ENCODE assay signal across 28 cellular contexts in the genomic region with DNA sequence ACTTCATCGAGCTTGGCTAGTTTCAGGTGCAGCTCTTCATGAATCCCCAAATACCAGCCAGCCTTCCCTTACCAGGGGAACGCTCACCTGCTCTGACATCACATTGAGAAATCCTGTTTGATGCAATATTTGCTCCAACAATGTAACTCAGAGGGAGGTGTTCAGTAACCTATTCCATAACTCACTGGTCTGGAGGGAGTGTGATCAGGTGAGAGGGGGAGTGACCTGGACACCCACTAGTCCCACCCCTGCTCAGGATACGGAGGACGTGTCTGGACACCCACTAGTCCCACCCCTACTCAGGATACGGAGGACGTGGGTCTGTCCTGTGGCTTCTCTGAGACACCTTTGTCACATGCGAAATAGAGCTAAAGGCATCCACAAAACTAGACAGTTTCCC.
DNase-seq lines count a peak whose midpoint lies in the region; ATAC-seq, FAIRE-seq and TF ChIP-seq lines count a peak whose summit lies in the region.
"Had no signal": no experiment of that assay in that cellular context is flagged by ENCODE, and none has a peak within 500 bp of the region (broad histone marks: within the 10 kb centered on the region; RNA-seq: fewer than 3 reads in every experiment).

No MANE protein-coding gene starts in this region.

- H3K4me1 Mint-ChIP-seq in Calu3 (ENCODE audit: low read depth, unreplicated experiment): no peaks in the 10 kb centered on the region
- H3K4me1 Mint-ChIP-seq in activated T-cell treated with anti-CD3 and anti-CD28 coated beads, Interleukin-2, amount 50 U/mL, for 24 hours (ENCODE audit: low read depth): peaks cover 31% of the 10 kb centered on the region
- H3K4me1 Mint-ChIP-seq in stimulated activated memory B cell treated with anti-CD40 and anti-IgM and Interleukin-4, amounts not matched to agents 10 μg/mL and 1 μg/mL and 100 μg/mL, for 72 hours: peaks cover 6% of the 10 kb centered on the region

- dilution Hi-C loops in keratinocyte (cut with MboI; ENCODE audit: extremely low pct_ligation_motif_present, low sequenced_read_pairs): no loop called here

- peak overlapping the region; percentile 44 for H3K27ac Mint-ChIP-seq in Calu3 (ENCODE audit: unreplicated experiment)
- no peak overlapping the region for H3K27ac Mint-ChIP-seq in activated T-cell treated with anti-CD3 and anti-CD28 coated beads, Interleukin-2, amount 50 U/mL, for 24 hours
- no peak overlapping the region for H3K27ac Mint-ChIP-seq in stimulated activated memory B cell treated with anti-CD40 and anti-IgM and Interleukin-4, amounts not matched to agents 10 μg/mL and 1 μg/mL and 100 μg/mL, for 72 hours
- H3K27ac Mint-ChIP-seq: activated naive CD4-positive, alpha-beta T cell treated with anti-CD3 and anti-CD28 coated beads, Interleukin-2, amount 10 ng/mL, durations not matched to agents 7 days and 5 days; activated T-helper 1 cell treated with anti-CD3 and anti-CD28 coated beads, Interleukin-12 subunit alpha, Interleukin-12 subunit beta, Interleukin-2, Interleukin-4 antibody, amounts not matched to agents 30 ng/mL and 10 ng/mL and 1 ng/mL, durations not matched to agents 14 hours and 24 hours and 36 hours; brain; type B pancreatic cell had no signal

- peaks cover 10% of the 10 kb centered on the region for H3K4me1 ChIP-seq in HEK293 (ENCODE audit: control insufficient read depth, insufficient read depth, low read length)
- H3K4me1 ChIP-seq in keratinocyte (ENCODE audit: control insufficient read depth, extremely low read depth, insufficient read depth, low read length): peaks cover 19% of the 10 kb centered on the region
- H3K4me1 ChIP-seq: parathyroid adenoma, Peyer's patch had no signal

- no peaks in the 10 kb centered on the region for H3K36me3 Mint-ChIP-seq in Calu3 (ENCODE audit: insufficient read depth, unreplicated experiment)
- peaks cover 38% of the 10 kb centered on the region for H3K36me3 Mint-ChIP-seq in activated T-cell treated with anti-CD3 and anti-CD28 coated beads, Interleukin-2, amount 50 U/mL, for 24 hours (ENCODE audit: low read depth)
- peaks cover 33% of the 10 kb centered on the region for H3K36me3 Mint-ChIP-seq in stimulated activated memory B cell treated with anti-CD40 and anti-IgM and Interleukin-4, amounts not matched to agents 10 μg/mL and 1 μg/mL and 100 μg/mL, for 72 hours

- H3K27ac ChIP-seq in HEK293 (ENCODE audit: extremely low read depth, low read depth, low read length) (no peak overlapping the region), RWPE1 (no peak overlapping the region), keratinocyte (ENCODE audit: control insufficient read depth, insufficient read depth, low read length) (peak overlapping the region; percentile 26)
- H3K27ac ChIP-seq: GM23248, HL-60, parathyroid adenoma, Peyer's patch, right atrium auricular region, spleen had no signal

- H3K4me3 ChIP-seq in HEK293 (ENCODE audit: low read depth, low read length) (no peak overlapping the region), keratinocyte (ENCODE audit: control insufficient read depth in 2 of 3, extremely low read depth in 1 of 3, insufficient read depth in 2 of 3, low read depth in 1 of 3, low read length in 3 of 3) (no peak overlapping the region)
- H3K4me3 ChIP-seq: GM23248, heart left ventricle, lung, Peyer's patch, right atrium auricular region, spleen had no signal

- TF ChIP-seq CTCF in Calu3 (IDR thresholded peaks at IDR 0.05; ENCODE audit: unreplicated experiment): no peak
- no peak for TF ChIP-seq CTCF in HEK293 (tag by site-specific recombination; IDR thresholded peaks at IDR 0.05)
- TF ChIP-seq CTCF in RWPE1 (conservative IDR thresholded peaks at IDR 0.05; ENCODE audit: low read depth): no peak
- TF ChIP-seq CTCF in keratinocyte (optimal IDR thresholded peaks at IDR 0.05 in 1 of 3, IDR thresholded peaks at IDR 0.05 in 1 of 3, conservative IDR thresholded peaks at IDR 0.05 in 1 of 3; ENCODE audit: extremely low read depth in 1 of 3, insufficient read depth in 2 of 3, low read length in 3 of 3): no peak

- DNase-seq in Calu3: no peak
- peak; percentile 21 for DNase-seq in RWPE1 (ENCODE audit: low spot score)
- no peak for DNase-seq in keratinocyte (ENCODE audit: low read depth, low spot score)
- DNase-seq in activated T-cell treated with anti-CD3 and anti-CD28 coated beads, Interleukin-2, amount 50 U/mL, for 24 hours: no peak
- DNase-seq in stimulated activated CD4-positive, alpha-beta T cell treated with anti-CD3 and anti-CD28 coated beads, Interleukin-1b, Interleukin-23, amount 100 ng/mL, for 48 hours: no peak
- DNase-seq: activated CD4-positive, alpha-beta T cell treated with anti-CD3 and anti-CD28 coated beads, Interleukin-2, amount 50 U/mL, for 48 hours; activated CD4-positive, CD25-positive, alpha-beta regulatory T cell; activated naive CD4-positive, alpha-beta T cell treated with anti-CD3 and anti-CD28 coated beads, Interleukin-2, amount 10 ng/mL, durations not matched to agents 7 days and 5 days; C1 segment of cervical spinal cord; GM23248; heart left ventricle; Karpas-422; kidney glomerular epithelial cell; MV-4-11; Peyer's patch; stimulated activated CD4-positive, alpha-beta T cell treated with anti-CD3 and anti-CD28 coated beads, Interleukin-2, amount 100 ng/mL, for 48 hours; substantia nigra had no signal

- no peak for ATAC-seq in stimulated activated memory B cell treated with anti-CD40 and anti-IgM and Interleukin-4, amounts not matched to agents 10 μg/mL and 1 μg/mL and 100 μg/mL, for 72 hours

- POLR2A ChIA-PET in HEK293 (lab: Yijun Ruan, JAX): no interaction called here
- POLR2A ChIA-PET in RWPE1 (lab: Yijun Ruan, JAX; ENCODE audit: low non-redundant PET): no interaction called here

- H3K79me2 ChIP-seq in keratinocyte (ENCODE audit: control insufficient read depth, insufficient read depth, low read length): peaks cover 5% of the 10 kb centered on the region
- H3K79me2 ChIP-seq: parathyroid adenoma had no signal

- no peaks in the 10 kb centered on the region for H3K27me3 ChIP-seq in keratinocyte (ENCODE audit: control insufficient read depth, extremely low read depth, insufficient read depth, low read length)
- H3K27me3 ChIP-seq: heart left ventricle, Peyer's patch, right atrium auricular region, spleen had no signal

- H3K9me1 ChIP-seq in keratinocyte (ENCODE audit: control insufficient read depth, extremely low read depth, insufficient read depth, low read length): peaks cover 3% of the 10 kb centered on the region

- FAIRE-seq in keratinocyte (lab: Jason Lieb, UNC): peak; percentile 9
- FAIRE-seq: GM18507 had no signal

- H2AFZ ChIP-seq in keratinocyte (ENCODE audit: control insufficient read depth, low read length): no peak overlapping the region
- H2AFZ ChIP-seq: GM23248, parathyroid adenoma had no signal

- H3K4me2 ChIP-seq in keratinocyte (ENCODE audit: control insufficient read depth, extremely low read depth, insufficient read depth, low read depth, low read length): no peak overlapping the region

- H3K4me3 Mint-ChIP-seq in Calu3 (ENCODE audit: low read depth, unreplicated experiment): no peak overlapping the region
- no peak overlapping the region for H3K4me3 Mint-ChIP-seq in activated T-cell treated with anti-CD3 and anti-CD28 coated beads, Interleukin-2, amount 50 U/mL, for 24 hours
- no peak overlapping the region for H3K4me3 Mint-ChIP-seq in stimulated activated memory B cell treated with anti-CD40 and anti-IgM and Interleukin-4, amounts not matched to agents 10 μg/mL and 1 μg/mL and 100 μg/mL, for 72 hours
- H3K4me3 Mint-ChIP-seq: activated naive CD4-positive, alpha-beta T cell treated with anti-CD3 and anti-CD28 coated beads, Interleukin-2, amount 10 ng/mL, durations not matched to agents 7 days and 5 days; activated T-helper 1 cell treated with anti-CD3 and anti-CD28 coated beads, Interleukin-12 subunit alpha, Interleukin-12 subunit beta, Interleukin-2, Interleukin-4 antibody, amounts not matched to agents 30 ng/mL and 10 ng/mL and 1 ng/mL, durations not matched to agents 14 hours and 24 hours and 36 hours; brain; type B pancreatic cell had no signal

- no peaks in the 10 kb centered on the region for H3K27me3 Mint-ChIP-seq in Calu3 (ENCODE audit: unreplicated experiment)
- H3K27me3 Mint-ChIP-seq in activated T-cell treated with anti-CD3 and anti-CD28 coated beads, Interleukin-2, amount 50 U/mL, for 24 hours: no peaks in the 10 kb centered on the region
- H3K27me3 Mint-ChIP-seq in stimulated activated memory B cell treated with anti-CD40 and anti-IgM and Interleukin-4, amounts not matched to agents 10 μg/mL and 1 μg/mL and 100 μg/mL, for 72 hours: no peaks in the 10 kb centered on the region
- H3K27me3 Mint-ChIP-seq: activated naive CD4-positive, alpha-beta T cell treated with anti-CD3 and anti-CD28 coated beads, Interleukin-2, amount 10 ng/mL, durations not matched to agents 7 days and 5 days; brain; type B pancreatic cell had no signal

- BruUV-seq in Calu3 (replicated peaks; lab: Mats Ljungman, UMichigan): no TSS peak

- H3K9me3 Mint-ChIP-seq in Calu3 (ENCODE audit: low read depth, unreplicated experiment): no peaks in the 10 kb centered on the region
- H3K9me3 Mint-ChIP-seq in activated T-cell treated with anti-CD3 and anti-CD28 coated beads, Interleukin-2, amount 50 U/mL, for 24 hours: no peaks in the 10 kb centered on the region
- H3K9me3 Mint-ChIP-seq in stimulated activated memory B cell treated with anti-CD40 and anti-IgM and Interleukin-4, amounts not matched to agents 10 μg/mL and 1 μg/mL and 100 μg/mL, for 72 hours: no peaks in the 10 kb centered on the region
- H3K9me3 Mint-ChIP-seq: activated naive CD4-positive, alpha-beta T cell treated with anti-CD3 and anti-CD28 coated beads, Interleukin-2, amount 10 ng/mL, durations not matched to agents 7 days and 5 days; activated T-helper 1 cell treated with anti-CD3 and anti-CD28 coated beads, Interleukin-12 subunit alpha, Interleukin-12 subunit beta, Interleukin-2, Interleukin-4 antibody, amounts not matched to agents 30 ng/mL and 10 ng/mL and 1 ng/mL, durations not matched to agents 14 hours and 24 hours and 36 hours; brain; type B pancreatic cell had no signal

- CTCF ChIA-PET in Calu3 (lab: Charles Lee) (no interaction called here), HEK293 (lab: Yijun Ruan, JAX) (no interaction called here), RWPE1 (lab: Yijun Ruan, JAX) (no interaction called here)

- intact Hi-C loops in Calu3 (cut with micrococcal nuclease; ENCODE audit: unreplicated experiment): no loop called here

- peaks cover 0 to 13% of the 10 kb centered on the region in 2 experiments; a peak in 2 of 3 replicates for H3K36me3 ChIP-seq in HEK293 (ENCODE audit: control insufficient read depth in 2 of 2, insufficient read depth in 1 of 2, low read length in 2 of 2)
- H3K36me3 ChIP-seq in keratinocyte (ENCODE audit: control insufficient read depth in 2 of 2, extremely low read depth in 1 of 2, insufficient read depth in 2 of 2, low read length in 2 of 2): peaks cover 2 to 8% of the 10 kb centered on the region in 2 experiments
- H3K36me3 ChIP-seq: right atrium auricular region had no signal

- no peaks in the 10 kb centered on the region for H4K20me1 ChIP-seq in keratinocyte (ENCODE audit: control insufficient read depth, extremely low read depth, insufficient read depth, low read length)

- no peak overlapping the region for H3K9ac ChIP-seq in keratinocyte (ENCODE audit: control insufficient read depth, extremely low read depth, insufficient read depth, low read length)
- H3K9ac ChIP-seq: GM23248, parathyroid adenoma had no signal

- H3K9me3 ChIP-seq in HEK293 (ENCODE audit: control insufficient read depth, insufficient read depth, low read depth, low read length) (no peaks in the 10 kb centered on the region), keratinocyte (ENCODE audit: control insufficient read depth, low read depth, low read length) (no peaks in the 10 kb centered on the region)
- H3K9me3 ChIP-seq: heart left ventricle, Peyer's patch, right atrium auricular region, spleen had no signal
